In the genomic region with DNA sequence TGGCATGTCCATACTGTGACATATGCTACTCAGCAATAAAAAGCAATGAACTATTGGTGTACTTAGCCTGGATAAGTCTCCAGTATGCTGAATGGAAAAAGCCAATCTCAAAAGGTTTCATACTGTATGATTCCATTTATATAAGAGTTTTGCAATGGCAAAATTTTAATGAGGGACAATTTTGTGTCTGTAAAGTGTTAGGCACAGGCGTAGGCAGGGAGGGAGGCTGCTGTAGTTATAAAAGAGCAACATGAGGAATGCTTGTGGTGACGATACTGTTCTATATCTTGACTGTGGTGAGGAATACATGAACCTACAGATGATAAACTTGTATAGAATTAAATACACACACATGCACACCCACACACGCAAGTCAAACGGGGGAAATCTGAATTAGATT, we compare ENCODE assay signal across 32 cellular contexts.
"Had no signal": no experiment of that assay in that cellular context is flagged by ENCODE, and none has a peak within 500 bp of the region (broad histone marks: within the 10 kb centered on the region; RNA-seq: fewer than 3 reads in every experiment).

No MANE protein-coding gene starts in this region.

- DNase-seq: activated CD4-positive, alpha-beta memory T cell treated with anti-CD3 and anti-CD28 coated beads, Interleukin-2, amount 10 ng/mL, durations not matched to agents 7 days and 5 days; activated CD4-positive, alpha-beta T cell treated with anti-CD3 and anti-CD28 coated beads for 1 hour; activated CD4-positive, alpha-beta T cell treated with anti-CD3 and anti-CD28 coated beads for 48 hours; activated CD4-positive, CD25-positive, alpha-beta regulatory T cell; activated CD8-positive, alpha-beta memory T cell treated with anti-CD3 and anti-CD28 coated beads for 24 hours; activated CD8-positive, alpha-beta memory T cell treated with anti-CD3 and anti-CD28 coated beads, Interleukin-2, amount 10 ng/mL, durations not matched to agents 7 days and 5 days; activated CD8-positive, alpha-beta memory T cell treated with anti-CD3 and anti-CD28 coated beads, Interleukin-2, amount 50 U/mL, for 48 hours; activated effector memory CD4-positive, alpha-beta T cell treated with Interleukin-2 at 50 U/mL for 16 hours; activated naive CD4-positive, alpha-beta T cell; activated naive CD4-positive, alpha-beta T cell treated with anti-CD3 and anti-CD28 coated beads, Interleukin-2, amount 50 U/mL, for 16 hours; activated naive CD8-positive, alpha-beta T cell treated with anti-CD3 and anti-CD28 coated beads for 36 hours; activated T-cell treated with anti-CD3 and anti-CD28 coated beads, Interleukin-2, amount 50 U/mL, for 48 hours; amniotic stem cell; aorta; Karpas-422; KBM-7; NCI-H1048; NCI-H1105 treated with DMSO at 0.1 percent for 48 hours; NCI-H1436; NCI-H187; NCI-H2029 treated with DMSO at 0.1 percent for 48 hours; NCI-H2107; NCI-H345; NCI-H526 treated with DMSO at 0.1 percent for 48 hours; NK-92 treated with Interleukin-12 subunit alpha and Interleukin-12 subunit beta, amount 100 ng/mL, for 24 hours; PC-3; SW 1271; T-helper 1 cell; T-helper 2 cell; T1000; WERI-Rb-1 had no signal

- H3K9me3 Mint-ChIP-seq: activated CD4-positive, alpha-beta memory T cell treated with anti-CD3 and anti-CD28 coated beads, Interleukin-2, amount 10 ng/mL, durations not matched to agents 7 days and 5 days; central memory CD8-positive, alpha-beta T cell had no signal

- H3K27ac Mint-ChIP-seq: activated CD4-positive, alpha-beta memory T cell treated with anti-CD3 and anti-CD28 coated beads, Interleukin-2, amount 10 ng/mL, durations not matched to agents 7 days and 5 days; activated CD8-positive, alpha-beta memory T cell treated with anti-CD3 and anti-CD28 coated beads, Interleukin-2, amount 10 ng/mL, durations not matched to agents 7 days and 5 days; activated naive CD8-positive, alpha-beta T cell treated with anti-CD3 and anti-CD28 coated beads for 36 hours had no signal

- H3K4me3 Mint-ChIP-seq: activated CD4-positive, alpha-beta memory T cell treated with anti-CD3 and anti-CD28 coated beads, Interleukin-2, amount 10 ng/mL, durations not matched to agents 7 days and 5 days; activated CD8-positive, alpha-beta memory T cell treated with anti-CD3 and anti-CD28 coated beads, Interleukin-2, amount 10 ng/mL, durations not matched to agents 7 days and 5 days; activated naive CD8-positive, alpha-beta T cell treated with anti-CD3 and anti-CD28 coated beads for 36 hours; central memory CD8-positive, alpha-beta T cell had no signal

- H3K4me1 Mint-ChIP-seq: activated CD4-positive, alpha-beta memory T cell treated with anti-CD3 and anti-CD28 coated beads, Interleukin-2, amount 10 ng/mL, durations not matched to agents 7 days and 5 days; activated CD8-positive, alpha-beta memory T cell treated with anti-CD3 and anti-CD28 coated beads, Interleukin-2, amount 10 ng/mL, durations not matched to agents 7 days and 5 days; activated naive CD8-positive, alpha-beta T cell treated with anti-CD3 and anti-CD28 coated beads for 36 hours had no signal

- H3K27me3 Mint-ChIP-seq: activated CD4-positive, alpha-beta memory T cell treated with anti-CD3 and anti-CD28 coated beads, Interleukin-2, amount 10 ng/mL, durations not matched to agents 7 days and 5 days; activated CD8-positive, alpha-beta memory T cell treated with anti-CD3 and anti-CD28 coated beads, Interleukin-2, amount 10 ng/mL, durations not matched to agents 7 days and 5 days; activated naive CD8-positive, alpha-beta T cell treated with anti-CD3 and anti-CD28 coated beads for 36 hours; central memory CD8-positive, alpha-beta T cell had no signal

- H3K36me3 Mint-ChIP-seq: activated CD8-positive, alpha-beta memory T cell treated with anti-CD3 and anti-CD28 coated beads, Interleukin-2, amount 10 ng/mL, durations not matched to agents 7 days and 5 days; activated naive CD8-positive, alpha-beta T cell treated with anti-CD3 and anti-CD28 coated beads for 36 hours had no signal
